In the genomic region with DNA sequence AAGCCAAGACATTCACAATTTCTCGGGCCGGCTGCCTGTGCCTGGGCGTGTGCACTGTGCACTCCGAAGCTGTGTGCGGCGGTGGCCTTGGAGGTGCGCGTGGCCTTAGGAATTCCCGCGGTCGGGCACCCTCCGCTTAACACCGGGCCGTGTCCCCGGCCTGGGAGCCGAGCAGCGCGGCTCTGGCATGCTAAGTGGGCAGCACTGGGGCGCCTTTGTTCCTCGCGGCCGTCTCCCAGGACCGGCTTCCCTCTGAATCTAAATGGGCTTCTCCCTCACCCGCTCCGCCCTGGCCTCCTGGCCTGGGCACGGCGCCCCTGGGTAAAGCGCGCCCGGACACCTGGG, we compare ENCODE assay signal across 9 cellular contexts. TPM values are rescaled to one million over a fixed set of nuclear protein-coding genes. Genes with fewer than 3 reads are reported as not detected.
A peak's percentile ranks its signal among the peaks of the same experiment; 100 is the strongest.
DNase-seq lines count a peak whose midpoint lies in the region; ATAC-seq and TF ChIP-seq lines count a peak whose summit lies in the region.
"Had no signal": no experiment of that assay in that cellular context is flagged by ENCODE, and none has a peak within 500 bp of the region (broad histone marks: within the 10 kb centered on the region; RNA-seq: fewer than 3 reads in every experiment).

No MANE protein-coding gene starts in this region.

- no peak overlapping the region for H3K9ac ChIP-seq in PC-3 (ENCODE audit: low read length)
- no peak overlapping the region for H3K9ac ChIP-seq in parathyroid adenoma

- DNase-seq in Calu3 (peak; percentile 27), PC-3 (no peak), glutamatergic neuron (peak; percentile 66), GF-D8 (lab: John Stamatoyannopoulos, UW) (no peak)
- no peak for DNase-seq in naive thymus-derived CD8-positive, alpha-beta T cell
- no peak for DNase-seq in stimulated activated naive CD4-positive, alpha-beta T cell (lab: John Stamatoyannopoulos, UW)

- no peaks in the 10 kb centered on the region for H3K9me3 Mint-ChIP-seq in Calu3 (ENCODE audit: low read depth, unreplicated experiment)
- peaks cover 2% of the 10 kb centered on the region for H3K9me3 Mint-ChIP-seq in glutamatergic neuron (ENCODE audit: unreplicated experiment)
- no peaks in the 10 kb centered on the region for H3K9me3 Mint-ChIP-seq in naive thymus-derived CD8-positive, alpha-beta T cell
- H3K9me3 Mint-ChIP-seq: T-helper 1 cell treated with Interleukin-12 subunit alpha and Interleukin-12 subunit beta and Interleukin-4 antibody, amounts not matched to agents 30 μg/mL and 1 μg/mL, for 36 hours had no signal

- no peaks in the 10 kb centered on the region for H3F3A ChIP-seq in PC-3 (ENCODE audit: low read length, unreplicated experiment)

- no peak overlapping the region for H3K27ac ChIP-seq in PC-3 (ENCODE audit: low read length)
- H3K27ac ChIP-seq in parathyroid adenoma = no peak overlapping the region

- no peak for TF ChIP-seq CTCF in Calu3 (IDR thresholded peaks at IDR 0.05; ENCODE audit: unreplicated experiment)
- no peak for TF ChIP-seq CTCF in PC-3 (conservative IDR thresholded peaks at IDR 0.05; ENCODE audit: low read depth, low read length)
- no peak for TF ChIP-seq CTCF in glutamatergic neuron (IDR thresholded peaks at IDR 0.05; ENCODE audit: partially characterized antibody, unreplicated experiment)
- TF ChIP-seq CTCF in parathyroid adenoma (IDR thresholded peaks at IDR 0.05) = no peak

- peaks cover 90% of the 10 kb centered on the region for H3K27me3 ChIP-seq in PC-3 (ENCODE audit: low read length)
- H3K27me3 ChIP-seq in parathyroid adenoma (ENCODE audit: control insufficient read depth, insufficient read depth, low read length) = no peaks in the 10 kb centered on the region

- POLR2A ChIA-PET in PC-3 (lab: Charles Lee; ENCODE audit: unreplicated experiment) = no interaction called here
- POLR2A ChIA-PET in naive thymus-derived CD8-positive, alpha-beta T cell (lab: Charles Lee) = no interaction called here

- H2AFZ ChIP-seq in PC-3 (ENCODE audit: low read length) = 0 out of 2 replicates have a peak overlapping the region, but pooled peaks have one; percentile 34
- peak overlapping the region; percentile 79 for H2AFZ ChIP-seq in parathyroid adenoma

- H3K79me2 ChIP-seq in PC-3 (ENCODE audit: low read length) (no peaks in the 10 kb centered on the region), parathyroid adenoma (no peaks in the 10 kb centered on the region)

- no peaks in the 10 kb centered on the region for H3K4me1 Mint-ChIP-seq in Calu3 (ENCODE audit: low read depth, unreplicated experiment)
- H3K4me1 Mint-ChIP-seq in glutamatergic neuron (ENCODE audit: low read depth, unreplicated experiment) = peaks cover 33% of the 10 kb centered on the region
- H3K4me1 Mint-ChIP-seq in naive thymus-derived CD8-positive, alpha-beta T cell = peaks cover 0 to 7% (median 3%) of the 10 kb centered on the region in 4 donors

- peak overlapping the region; percentile 28; the same call in 1 of the 2 replicates for H3K4me2 ChIP-seq in PC-3 (ENCODE audit: low read length)
- H3K4me2 ChIP-seq in parathyroid adenoma (ENCODE audit: low read length) = peak overlapping the region; percentile 63

- BruUV-seq in Calu3 (replicated peaks; lab: Mats Ljungman, UMichigan) = no TSS peak
- no TSS peak for BruUV-seq in PC-3 (replicated peaks; lab: Mats Ljungman, UMichigan)

- H3K4me3 Mint-ChIP-seq in Calu3 (ENCODE audit: low read depth, unreplicated experiment) = peak overlapping the region; percentile 59
- peak overlapping the region; percentile 56 for H3K4me3 Mint-ChIP-seq in glutamatergic neuron (ENCODE audit: unreplicated experiment)
- no peak overlapping the region for H3K4me3 Mint-ChIP-seq in naive thymus-derived CD8-positive, alpha-beta T cell
- H3K4me3 Mint-ChIP-seq: T-helper 1 cell treated with Interleukin-12 subunit alpha and Interleukin-12 subunit beta and Interleukin-4 antibody, amounts not matched to agents 30 μg/mL and 1 μg/mL, for 36 hours had no signal

- peaks cover 86% of the 10 kb centered on the region for H3K27me3 Mint-ChIP-seq in Calu3 (ENCODE audit: unreplicated experiment)
- H3K27me3 Mint-ChIP-seq in glutamatergic neuron (ENCODE audit: unreplicated experiment) = no peaks in the 10 kb centered on the region
- peaks cover 39 to 81% (median 66%) of the 10 kb centered on the region in 5 donors for H3K27me3 Mint-ChIP-seq in naive thymus-derived CD8-positive, alpha-beta T cell

- H3K27ac Mint-ChIP-seq in Calu3 (ENCODE audit: unreplicated experiment) = no peak overlapping the region
- H3K27ac Mint-ChIP-seq in glutamatergic neuron (ENCODE audit: unreplicated experiment) = peak overlapping the region; percentile 53
- no peak overlapping the region for H3K27ac Mint-ChIP-seq in naive thymus-derived CD8-positive, alpha-beta T cell
- H3K27ac Mint-ChIP-seq: T-helper 1 cell treated with Interleukin-12 subunit alpha and Interleukin-12 subunit beta and Interleukin-4 antibody, amounts not matched to agents 30 μg/mL and 1 μg/mL, for 36 hours had no signal

- H3K4me1 ChIP-seq in PC-3 (ENCODE audit: insufficient read depth, low read length) (no peaks in the 10 kb centered on the region), parathyroid adenoma (no peaks in the 10 kb centered on the region)

- H3K9me3 ChIP-seq in PC-3 (ENCODE audit: low read length) (no peaks in the 10 kb centered on the region), parathyroid adenoma (ENCODE audit: control insufficient read depth, low read length) (no peaks in the 10 kb centered on the region)

- no peaks in the 10 kb centered on the region for H3K9me2 ChIP-seq in PC-3 (replicated peaks; ENCODE audit: low read length)

- 0 out of 2 replicates have a peak, but pooled peaks have one; percentile 20 for ATAC-seq in PC-3
- ATAC-seq in GM19463 (IDR thresholded peaks at IDR 0.05; ENCODE audit: unreplicated experiment) = no peak
- no peak for ATAC-seq in naive thymus-derived CD8-positive, alpha-beta T cell

- H3K36me3 ChIP-seq in PC-3 (ENCODE audit: low read depth, low read length) (no peaks in the 10 kb centered on the region), parathyroid adenoma (ENCODE audit: control insufficient read depth, insufficient read depth, low read length) (no peaks in the 10 kb centered on the region)

- H3K4me3 ChIP-seq in PC-3 (ENCODE audit: low read length) = no peak overlapping the region
- H3K4me3 ChIP-seq in parathyroid adenoma (ENCODE audit: low read depth, low read length) = peak overlapping the region; percentile 22

- H4K20me1 ChIP-seq in PC-3 (ENCODE audit: low read length) = no peaks in the 10 kb centered on the region

- H3K36me3 Mint-ChIP-seq in Calu3 (ENCODE audit: insufficient read depth, unreplicated experiment) (no peaks in the 10 kb centered on the region), glutamatergic neuron (ENCODE audit: unreplicated experiment) (peaks cover 6% of the 10 kb centered on the region)
- peaks cover 0 to 3% (median 0%) of the 10 kb centered on the region in 3 donors for H3K36me3 Mint-ChIP-seq in naive thymus-derived CD8-positive, alpha-beta T cell

- CTCF ChIA-PET in Calu3 (lab: Charles Lee) = no interaction called here
- CTCF ChIA-PET in PC-3 (lab: Charles Lee) = no interaction called here

- intact Hi-C loops in Calu3 (cut with micrococcal nuclease; ENCODE audit: unreplicated experiment) (no loop called here), PC-3 (cut with micrococcal nuclease) (no loop called here)

RNA-seq across cellular contexts. Expression of gene ARNT2, which starts 0.5 kb away (rescaled TPM):
- total RNA-seq in Calu3 (2022) (1.3 and 3.6 TPM in 2 replicates), PC-3 (2014; rRNA removed) (0.11 and 0.35 TPM in 2 replicates), glutamatergic neuron (ENCODE audit: unreplicated experiment) (35.7 TPM)
- not detected for total RNA-seq in naive thymus-derived CD8-positive, alpha-beta T cell
- not detected for polyA plus RNA-seq in naive thymus-derived CD8-positive, alpha-beta T cell

Comparison
In these comparisons a context has a peak if more than half of its experiments do, and no peak if none do; other contexts are left out.
1. DNase-seq: peak in Calu3 (single experiment) and glutamatergic neuron (single experiment); none in PC-3 (single experiment), GF-D8 (single experiment), naive thymus-derived CD8-positive, alpha-beta T cell (0 of 10) and stimulated activated naive CD4-positive, alpha-beta T cell (0 of 6).
2. H3K4me3 Mint-ChIP-seq: peak in Calu3 (single experiment) and glutamatergic neuron (single experiment); none in naive thymus-derived CD8-positive, alpha-beta T cell (0 of 10).